Comparison of ENCODE assay signal across 1 cellular context in the genomic region with DNA sequence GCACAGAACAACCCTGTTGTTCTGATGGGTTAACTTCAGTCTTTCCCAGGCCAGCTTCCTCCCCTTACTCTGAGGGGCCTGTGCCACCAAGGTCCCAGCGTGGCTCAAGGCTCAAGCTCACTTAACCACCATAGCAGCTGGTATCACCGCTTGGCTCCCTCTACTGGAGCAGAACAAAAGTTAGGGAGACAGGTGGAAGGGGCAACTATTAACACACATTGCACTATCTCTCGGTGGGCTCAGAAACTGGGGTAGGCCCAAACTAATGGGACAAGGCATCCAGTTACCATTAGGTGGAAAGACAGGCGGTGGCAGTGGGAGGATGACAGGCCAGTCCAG.
A peak's percentile ranks its signal among the peaks of the same experiment; 100 is the strongest.
TF ChIP-seq lines count a peak whose summit lies in the region.

No MANE protein-coding gene starts in this region.

TF ChIP-seq in HepG2, 621 proteins besides CTCF, POLR2A, EP300 and RAD21 (continued from another document and continues in another):
- TF ChIP-seq, protein P1, sequence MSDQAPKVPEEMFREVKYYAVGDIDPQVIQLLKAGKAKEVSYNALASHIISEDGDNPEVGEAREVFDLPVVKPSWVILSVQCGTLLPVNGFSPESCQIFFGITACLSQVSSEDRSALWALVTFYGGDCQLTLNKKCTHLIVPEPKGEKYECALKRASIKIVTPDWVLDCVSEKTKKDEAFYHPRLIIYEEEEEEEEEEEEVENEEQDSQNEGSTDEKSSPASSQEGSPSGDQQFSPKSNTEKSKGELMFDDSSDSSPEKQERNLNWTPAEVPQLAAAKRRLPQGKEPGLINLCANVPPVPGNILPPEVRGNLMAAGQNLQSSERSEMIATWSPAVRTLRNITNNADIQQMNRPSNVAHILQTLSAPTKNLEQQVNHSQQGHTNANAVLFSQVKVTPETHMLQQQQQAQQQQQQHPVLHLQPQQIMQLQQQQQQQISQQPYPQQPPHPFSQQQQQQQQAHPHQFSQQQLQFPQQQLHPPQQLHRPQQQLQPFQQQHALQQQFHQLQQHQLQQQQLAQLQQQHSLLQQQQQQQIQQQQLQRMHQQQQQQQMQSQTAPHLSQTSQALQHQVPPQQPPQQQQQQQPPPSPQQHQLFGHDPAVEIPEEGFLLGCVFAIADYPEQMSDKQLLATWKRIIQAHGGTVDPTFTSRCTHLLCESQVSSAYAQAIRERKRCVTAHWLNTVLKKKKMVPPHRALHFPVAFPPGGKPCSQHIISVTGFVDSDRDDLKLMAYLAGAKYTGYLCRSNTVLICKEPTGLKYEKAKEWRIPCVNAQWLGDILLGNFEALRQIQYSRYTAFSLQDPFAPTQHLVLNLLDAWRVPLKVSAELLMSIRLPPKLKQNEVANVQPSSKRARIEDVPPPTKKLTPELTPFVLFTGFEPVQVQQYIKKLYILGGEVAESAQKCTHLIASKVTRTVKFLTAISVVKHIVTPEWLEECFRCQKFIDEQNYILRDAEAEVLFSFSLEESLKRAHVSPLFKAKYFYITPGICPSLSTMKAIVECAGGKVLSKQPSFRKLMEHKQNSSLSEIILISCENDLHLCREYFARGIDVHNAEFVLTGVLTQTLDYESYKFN (CRISPR knock-in tag; conservative IDR thresholded peaks at IDR 0.05) = no peak
- TF ChIP-seq SYNCRIP (IDR thresholded peaks at IDR 0.05; ENCODE audit: insufficient read depth, low read depth, low read length) = no peak
- no peak for TF ChIP-seq FLYWCH1 (CRISPR knock-in tag; IDR thresholded peaks at IDR 0.05)
- TF ChIP-seq ZEB1 (IDR thresholded peaks at IDR 0.05; ENCODE audit: insufficient replicate concordance, low read depth) = no peak
- no peak for TF ChIP-seq SAFB2 (CRISPR knock-in tag; IDR thresholded peaks at IDR 0.05; ENCODE audit: borderline replicate concordance, low read depth)
- TF ChIP-seq ZNF792 (CRISPR knock-in tag; IDR thresholded peaks at IDR 0.05) = no peak
- TF ChIP-seq, protein P2, sequence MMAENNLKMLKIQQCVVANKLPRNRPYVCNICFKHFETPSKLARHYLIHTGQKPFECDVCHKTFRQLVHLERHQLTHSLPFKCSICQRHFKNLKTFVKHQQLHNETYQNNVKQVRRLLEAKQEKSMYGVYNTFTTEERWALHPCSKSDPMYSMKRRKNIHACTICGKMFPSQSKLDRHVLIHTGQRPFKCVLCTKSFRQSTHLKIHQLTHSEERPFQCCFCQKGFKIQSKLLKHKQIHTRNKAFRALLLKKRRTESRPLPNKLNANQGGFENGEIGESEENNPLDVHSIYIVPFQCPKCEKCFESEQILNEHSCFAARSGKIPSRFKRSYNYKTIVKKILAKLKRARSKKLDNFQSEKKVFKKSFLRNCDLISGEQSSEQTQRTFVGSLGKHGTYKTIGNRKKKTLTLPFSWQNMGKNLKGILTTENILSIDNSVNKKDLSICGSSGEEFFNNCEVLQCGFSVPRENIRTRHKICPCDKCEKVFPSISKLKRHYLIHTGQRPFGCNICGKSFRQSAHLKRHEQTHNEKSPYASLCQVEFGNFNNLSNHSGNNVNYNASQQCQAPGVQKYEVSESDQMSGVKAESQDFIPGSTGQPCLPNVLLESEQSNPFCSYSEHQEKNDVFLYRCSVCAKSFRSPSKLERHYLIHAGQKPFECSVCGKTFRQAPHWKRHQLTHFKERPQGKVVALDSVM (CRISPR knock-in tag; IDR thresholded peaks at IDR 0.05) = no peak
- peak; percentile 21; the same call in 1 of the 2 replicates for TF ChIP-seq POGZ (CRISPR knock-in tag; IDR thresholded peaks at IDR 0.05)
- TF ChIP-seq, protein P3, sequence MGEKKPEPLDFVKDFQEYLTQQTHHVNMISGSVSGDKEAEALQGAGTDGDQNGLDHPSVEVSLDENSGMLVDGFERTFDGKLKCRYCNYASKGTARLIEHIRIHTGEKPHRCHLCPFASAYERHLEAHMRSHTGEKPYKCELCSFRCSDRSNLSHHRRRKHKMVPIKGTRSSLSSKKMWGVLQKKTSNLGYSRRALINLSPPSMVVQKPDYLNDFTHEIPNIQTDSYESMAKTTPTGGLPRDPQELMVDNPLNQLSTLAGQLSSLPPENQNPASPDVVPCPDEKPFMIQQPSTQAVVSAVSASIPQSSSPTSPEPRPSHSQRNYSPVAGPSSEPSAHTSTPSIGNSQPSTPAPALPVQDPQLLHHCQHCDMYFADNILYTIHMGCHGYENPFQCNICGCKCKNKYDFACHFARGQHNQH (CRISPR knock-in tag; IDR thresholded peaks at IDR 0.05) = no peak
- no peak for TF ChIP-seq ZNF816 (CRISPR knock-in tag; IDR thresholded peaks at IDR 0.05; ENCODE audit: borderline replicate concordance)
- peak; percentile 58; the same call in 1 of the 2 replicates for TF ChIP-seq ZNF331 (CRISPR knock-in tag; IDR thresholded peaks at IDR 0.05)
- TF ChIP-seq MTA1 (CRISPR knock-in tag; IDR thresholded peaks at IDR 0.05; ENCODE audit: borderline replicate concordance) = no peak
- TF ChIP-seq, protein P4, sequence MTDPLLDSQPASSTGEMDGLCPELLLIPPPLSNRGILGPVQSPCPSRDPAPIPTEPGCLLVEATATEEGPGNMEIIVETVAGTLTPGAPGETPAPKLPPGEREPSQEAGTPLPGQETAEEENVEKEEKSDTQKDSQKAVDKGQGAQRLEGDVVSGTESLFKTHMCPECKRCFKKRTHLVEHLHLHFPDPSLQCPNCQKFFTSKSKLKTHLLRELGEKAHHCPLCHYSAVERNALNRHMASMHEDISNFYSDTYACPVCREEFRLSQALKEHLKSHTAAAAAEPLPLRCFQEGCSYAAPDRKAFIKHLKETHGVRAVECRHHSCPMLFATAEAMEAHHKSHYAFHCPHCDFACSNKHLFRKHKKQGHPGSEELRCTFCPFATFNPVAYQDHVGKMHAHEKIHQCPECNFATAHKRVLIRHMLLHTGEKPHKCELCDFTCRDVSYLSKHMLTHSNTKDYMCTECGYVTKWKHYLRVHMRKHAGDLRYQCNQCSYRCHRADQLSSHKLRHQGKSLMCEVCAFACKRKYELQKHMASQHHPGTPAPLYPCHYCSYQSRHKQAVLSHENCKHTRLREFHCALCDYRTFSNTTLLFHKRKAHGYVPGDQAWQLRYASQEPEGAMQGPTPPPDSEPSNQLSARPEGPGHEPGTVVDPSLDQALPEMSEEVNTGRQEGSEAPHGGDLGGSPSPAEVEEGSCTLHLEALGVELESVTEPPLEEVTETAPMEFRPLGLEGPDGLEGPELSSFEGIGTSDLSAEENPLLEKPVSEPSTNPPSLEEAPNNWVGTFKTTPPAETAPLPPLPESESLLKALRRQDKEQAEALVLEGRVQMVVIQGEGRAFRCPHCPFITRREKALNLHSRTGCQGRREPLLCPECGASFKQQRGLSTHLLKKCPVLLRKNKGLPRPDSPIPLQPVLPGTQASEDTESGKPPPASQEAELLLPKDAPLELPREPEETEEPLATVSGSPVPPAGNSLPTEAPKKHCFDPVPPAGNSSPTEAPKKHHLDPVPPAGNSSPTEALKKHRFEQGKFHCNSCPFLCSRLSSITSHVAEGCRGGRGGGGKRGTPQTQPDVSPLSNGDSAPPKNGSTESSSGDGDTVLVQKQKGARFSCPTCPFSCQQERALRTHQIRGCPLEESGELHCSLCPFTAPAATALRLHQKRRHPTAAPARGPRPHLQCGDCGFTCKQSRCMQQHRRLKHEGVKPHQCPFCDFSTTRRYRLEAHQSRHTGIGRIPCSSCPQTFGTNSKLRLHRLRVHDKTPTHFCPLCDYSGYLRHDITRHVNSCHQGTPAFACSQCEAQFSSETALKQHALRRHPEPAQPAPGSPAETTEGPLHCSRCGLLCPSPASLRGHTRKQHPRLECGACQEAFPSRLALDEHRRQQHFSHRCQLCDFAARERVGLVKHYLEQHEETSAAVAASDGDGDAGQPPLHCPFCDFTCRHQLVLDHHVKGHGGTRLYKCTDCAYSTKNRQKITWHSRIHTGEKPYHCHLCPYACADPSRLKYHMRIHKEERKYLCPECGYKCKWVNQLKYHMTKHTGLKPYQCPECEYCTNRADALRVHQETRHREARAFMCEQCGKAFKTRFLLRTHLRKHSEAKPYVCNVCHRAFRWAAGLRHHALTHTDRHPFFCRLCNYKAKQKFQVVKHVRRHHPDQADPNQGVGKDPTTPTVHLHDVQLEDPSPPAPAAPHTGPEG (CRISPR knock-in tag; IDR thresholded peaks at IDR 0.05) = no peak
- TF ChIP-seq TOE1 (CRISPR knock-in tag; IDR thresholded peaks at IDR 0.05) = no peak
- no peak for TF ChIP-seq PTBP1 (IDR thresholded peaks at IDR 0.05; ENCODE audit: low read depth, low read length, poor library complexity, severe bottlenecking)
- no peak for TF ChIP-seq NFYB (CRISPR knock-in tag; IDR thresholded peaks at IDR 0.05)
- TF ChIP-seq, protein P5, sequence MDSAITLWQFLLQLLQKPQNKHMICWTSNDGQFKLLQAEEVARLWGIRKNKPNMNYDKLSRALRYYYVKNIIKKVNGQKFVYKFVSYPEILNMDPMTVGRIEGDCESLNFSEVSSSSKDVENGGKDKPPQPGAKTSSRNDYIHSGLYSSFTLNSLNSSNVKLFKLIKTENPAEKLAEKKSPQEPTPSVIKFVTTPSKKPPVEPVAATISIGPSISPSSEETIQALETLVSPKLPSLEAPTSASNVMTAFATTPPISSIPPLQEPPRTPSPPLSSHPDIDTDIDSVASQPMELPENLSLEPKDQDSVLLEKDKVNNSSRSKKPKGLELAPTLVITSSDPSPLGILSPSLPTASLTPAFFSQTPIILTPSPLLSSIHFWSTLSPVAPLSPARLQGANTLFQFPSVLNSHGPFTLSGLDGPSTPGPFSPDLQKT (CRISPR knock-in tag; IDR thresholded peaks at IDR 0.05; ENCODE audit: borderline replicate concordance) = no peak
- TF ChIP-seq ISX (CRISPR knock-in tag; conservative IDR thresholded peaks at IDR 0.05) = no peak
- TF ChIP-seq ZNF790 (CRISPR knock-in tag; IDR thresholded peaks at IDR 0.05; ENCODE audit: borderline replicate concordance) = no peak
- TF ChIP-seq, protein P6, sequence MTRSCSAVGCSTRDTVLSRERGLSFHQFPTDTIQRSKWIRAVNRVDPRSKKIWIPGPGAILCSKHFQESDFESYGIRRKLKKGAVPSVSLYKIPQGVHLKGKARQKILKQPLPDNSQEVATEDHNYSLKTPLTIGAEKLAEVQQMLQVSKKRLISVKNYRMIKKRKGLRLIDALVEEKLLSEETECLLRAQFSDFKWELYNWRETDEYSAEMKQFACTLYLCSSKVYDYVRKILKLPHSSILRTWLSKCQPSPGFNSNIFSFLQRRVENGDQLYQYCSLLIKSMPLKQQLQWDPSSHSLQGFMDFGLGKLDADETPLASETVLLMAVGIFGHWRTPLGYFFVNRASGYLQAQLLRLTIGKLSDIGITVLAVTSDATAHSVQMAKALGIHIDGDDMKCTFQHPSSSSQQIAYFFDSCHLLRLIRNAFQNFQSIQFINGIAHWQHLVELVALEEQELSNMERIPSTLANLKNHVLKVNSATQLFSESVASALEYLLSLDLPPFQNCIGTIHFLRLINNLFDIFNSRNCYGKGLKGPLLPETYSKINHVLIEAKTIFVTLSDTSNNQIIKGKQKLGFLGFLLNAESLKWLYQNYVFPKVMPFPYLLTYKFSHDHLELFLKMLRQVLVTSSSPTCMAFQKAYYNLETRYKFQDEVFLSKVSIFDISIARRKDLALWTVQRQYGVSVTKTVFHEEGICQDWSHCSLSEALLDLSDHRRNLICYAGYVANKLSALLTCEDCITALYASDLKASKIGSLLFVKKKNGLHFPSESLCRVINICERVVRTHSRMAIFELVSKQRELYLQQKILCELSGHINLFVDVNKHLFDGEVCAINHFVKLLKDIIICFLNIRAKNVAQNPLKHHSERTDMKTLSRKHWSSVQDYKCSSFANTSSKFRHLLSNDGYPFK (CRISPR knock-in tag; IDR thresholded peaks at IDR 0.05; ENCODE audit: borderline replicate concordance) = peak; percentile 65; the same call in 1 of the 2 replicates
- TF ChIP-seq, protein P7, sequence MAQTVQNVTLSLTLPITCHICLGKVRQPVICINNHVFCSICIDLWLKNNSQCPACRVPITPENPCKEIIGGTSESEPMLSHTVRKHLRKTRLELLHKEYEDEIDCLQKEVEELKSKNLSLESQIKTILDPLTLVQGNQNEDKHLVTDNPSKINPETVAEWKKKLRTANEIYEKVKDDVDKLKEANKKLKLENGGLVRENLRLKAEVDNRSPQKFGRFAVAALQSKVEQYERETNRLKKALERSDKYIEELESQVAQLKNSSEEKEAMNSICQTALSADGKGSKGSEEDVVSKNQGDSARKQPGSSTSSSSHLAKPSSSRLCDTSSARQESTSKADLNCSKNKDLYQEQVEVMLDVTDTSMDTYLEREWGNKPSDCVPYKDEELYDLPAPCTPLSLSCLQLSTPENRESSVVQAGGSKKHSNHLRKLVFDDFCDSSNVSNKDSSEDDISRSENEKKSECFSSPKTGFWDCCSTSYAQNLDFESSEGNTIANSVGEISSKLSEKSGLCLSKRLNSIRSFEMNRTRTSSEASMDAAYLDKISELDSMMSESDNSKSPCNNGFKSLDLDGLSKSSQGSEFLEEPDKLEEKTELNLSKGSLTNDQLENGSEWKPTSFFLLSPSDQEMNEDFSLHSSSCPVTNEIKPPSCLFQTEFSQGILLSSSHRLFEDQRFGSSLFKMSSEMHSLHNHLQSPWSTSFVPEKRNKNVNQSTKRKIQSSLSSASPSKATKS (CRISPR knock-in tag; IDR thresholded peaks at IDR 0.05) = no peak
- TF ChIP-seq BHLHE40 (IDR thresholded peaks at IDR 0.05; ENCODE audit: low read length) = no peak; the same call in 1 of the 2 replicates
- no peak for TF ChIP-seq HOXA5 (CRISPR knock-in tag; IDR thresholded peaks at IDR 0.05)
- peak; percentile 26; the same call in 1 of the 2 replicates for TF ChIP-seq GATAD1 (CRISPR knock-in tag; IDR thresholded peaks at IDR 0.05)
- TF ChIP-seq RBFOX2 (IDR thresholded peaks at IDR 0.05; ENCODE audit: low read depth, low read length) = no peak
- TF ChIP-seq, protein P8, sequence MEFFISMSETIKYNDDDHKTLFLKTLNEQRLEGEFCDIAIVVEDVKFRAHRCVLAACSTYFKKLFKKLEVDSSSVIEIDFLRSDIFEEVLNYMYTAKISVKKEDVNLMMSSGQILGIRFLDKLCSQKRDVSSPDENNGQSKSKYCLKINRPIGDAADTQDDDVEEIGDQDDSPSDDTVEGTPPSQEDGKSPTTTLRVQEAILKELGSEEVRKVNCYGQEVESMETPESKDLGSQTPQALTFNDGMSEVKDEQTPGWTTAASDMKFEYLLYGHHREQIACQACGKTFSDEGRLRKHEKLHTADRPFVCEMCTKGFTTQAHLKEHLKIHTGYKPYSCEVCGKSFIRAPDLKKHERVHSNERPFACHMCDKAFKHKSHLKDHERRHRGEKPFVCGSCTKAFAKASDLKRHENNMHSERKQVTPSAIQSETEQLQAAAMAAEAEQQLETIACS (CRISPR knock-in tag; IDR thresholded peaks at IDR 0.05) = no peak
- no peak for TF ChIP-seq NR1H2 (CRISPR knock-in tag; IDR thresholded peaks at IDR 0.05; ENCODE audit: borderline replicate concordance, low read depth)
- TF ChIP-seq ZNF615 (CRISPR knock-in tag; IDR thresholded peaks at IDR 0.05; ENCODE audit: borderline replicate concordance) = no peak
- TF ChIP-seq ZNF232 (CRISPR knock-in tag; IDR thresholded peaks at IDR 0.05; ENCODE audit: borderline replicate concordance) = no peak
- no peak for TF ChIP-seq PHF20 (CRISPR knock-in tag; IDR thresholded peaks at IDR 0.05)
- no peak for TF ChIP-seq PPARG (CRISPR knock-in tag; conservative IDR thresholded peaks at IDR 0.05)
- TF ChIP-seq, protein P9, sequence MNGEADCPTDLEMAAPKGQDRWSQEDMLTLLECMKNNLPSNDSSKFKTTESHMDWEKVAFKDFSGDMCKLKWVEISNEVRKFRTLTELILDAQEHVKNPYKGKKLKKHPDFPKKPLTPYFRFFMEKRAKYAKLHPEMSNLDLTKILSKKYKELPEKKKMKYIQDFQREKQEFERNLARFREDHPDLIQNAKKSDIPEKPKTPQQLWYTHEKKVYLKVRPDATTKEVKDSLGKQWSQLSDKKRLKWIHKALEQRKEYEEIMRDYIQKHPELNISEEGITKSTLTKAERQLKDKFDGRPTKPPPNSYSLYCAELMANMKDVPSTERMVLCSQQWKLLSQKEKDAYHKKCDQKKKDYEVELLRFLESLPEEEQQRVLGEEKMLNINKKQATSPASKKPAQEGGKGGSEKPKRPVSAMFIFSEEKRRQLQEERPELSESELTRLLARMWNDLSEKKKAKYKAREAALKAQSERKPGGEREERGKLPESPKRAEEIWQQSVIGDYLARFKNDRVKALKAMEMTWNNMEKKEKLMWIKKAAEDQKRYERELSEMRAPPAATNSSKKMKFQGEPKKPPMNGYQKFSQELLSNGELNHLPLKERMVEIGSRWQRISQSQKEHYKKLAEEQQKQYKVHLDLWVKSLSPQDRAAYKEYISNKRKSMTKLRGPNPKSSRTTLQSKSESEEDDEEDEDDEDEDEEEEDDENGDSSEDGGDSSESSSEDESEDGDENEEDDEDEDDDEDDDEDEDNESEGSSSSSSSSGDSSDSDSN (CRISPR knock-in tag; IDR thresholded peaks at IDR 0.05) = no peak
